24 cellular contexts compared by ENCODE assay signal in genomic region chr12:12207746-12208145, GRCh38. TPM values are rescaled to one million over a fixed set of nuclear protein-coding genes. Genes with fewer than 3 reads are reported as not detected.
DNase-seq lines count a peak whose midpoint lies in the region; ATAC-seq and TF ChIP-seq lines count a peak whose summit lies in the region.
"Had no signal": no experiment of that assay in that cellular context is flagged by ENCODE, and none has a peak within 500 bp of the region (broad histone marks: within the 10 kb centered on the region; RNA-seq: fewer than 3 reads in every experiment).

No MANE protein-coding gene starts in this region.

- peaks cover 4% of the 10 kb centered on the region for H3K27me3 Mint-ChIP-seq in T-helper 17 cell

- H3K4me3 ChIP-seq in fibroblast of villous mesenchyme (ENCODE audit: low read depth, low read length): no peak overlapping the region
- H3K4me3 ChIP-seq: GM23248, PC-9 had no signal

- ATAC-seq in HG02981 (IDR thresholded peaks at IDR 0.05; ENCODE audit: unreplicated experiment) (no peak), T-helper 17 cell (no peak), SK-N-SH treated with all-trans-retinoic acid at 6 μM for 48 hours (no peak)

- H3K27ac Mint-ChIP-seq in T-helper 17 cell: no peak overlapping the region
- H3K27ac Mint-ChIP-seq: H9 had no signal

- peaks cover under 1% of the 10 kb centered on the region for H3K36me3 Mint-ChIP-seq in T-helper 17 cell (ENCODE audit: low read depth)

- peak; percentile 28 for DNase-seq in Caki2 (ENCODE audit: low read depth)
- peak; percentile 76 for DNase-seq in amniotic epithelial cell (ENCODE audit: low read depth)
- peak; percentile 66 for DNase-seq in fibroblast of villous mesenchyme (ENCODE audit: low read depth)
- peak; percentile 6 for DNase-seq in myocyte (ENCODE audit: low read depth)
- DNase-seq in T-helper 17 cell: no peak
- DNase-seq in NCI-H2196 (lab: John Stamatoyannopoulos, UW; ENCODE audit: unreplicated experiment): no peak
- DNase-seq: 8988T; CD8-positive, alpha-beta memory T cell; GM23248; H9; Kasumi-1; MM.1S; NCI-H1092; NCI-H1436; NCI-H1930; NCI-H226; NCI-H510A treated with DMSO at 0.1 percent for 48 hours; NCI-H748 treated with DMSO at 0.1 percent for 48 hours; PC-9; RPMI8226; SHP77; SW 1271 had no signal

- no peak overlapping the region for H3K4me3 Mint-ChIP-seq in T-helper 17 cell
- H3K4me3 Mint-ChIP-seq: CD8-positive, alpha-beta memory T cell; H9 had no signal

- no peak for TF ChIP-seq CTCF in fibroblast of villous mesenchyme (IDR thresholded peaks at IDR 0.05; ENCODE audit: insufficient read depth, low read depth, low read length)

- H3K4me1 Mint-ChIP-seq in T-helper 17 cell: peaks cover 13% of the 10 kb centered on the region

- H3K9me3 ChIP-seq in T-helper 17 cell (ENCODE audit: control insufficient read depth, low read length, poor library complexity, severe bottlenecking): no peaks in the 10 kb centered on the region

- in situ Hi-C loops in Caki2 (cut with HindIII; ENCODE audit: low pct_unique_long_range_greater_than_20kb, low sequenced_read_pairs): no loop called here

TF ChIP-seq in SK-N-SH treated with all-trans-retinoic acid at 6 μM for 48 hours, 23 proteins besides CTCF, POLR2A, EP300 and RAD21:
- TF ChIP-seq OSR1 (CRISPR knock-in tag; IDR thresholded peaks at IDR 0.05): no peak
- TF ChIP-seq TOX (CRISPR knock-in tag; IDR thresholded peaks at IDR 0.05; ENCODE audit: borderline replicate concordance): no peak
- no peak for TF ChIP-seq ZNF8 (CRISPR knock-in tag; IDR thresholded peaks at IDR 0.05)
- no peak for TF ChIP-seq POU6F1 (CRISPR knock-in tag; IDR thresholded peaks at IDR 0.05; ENCODE audit: borderline replicate concordance, low read depth)
- TF ChIP-seq CREB5 (CRISPR knock-in tag; IDR thresholded peaks at IDR 0.05; ENCODE audit: low read depth): no peak
- TF ChIP-seq BACH2 (CRISPR knock-in tag; IDR thresholded peaks at IDR 0.05; ENCODE audit: borderline replicate concordance): no peak
- TF ChIP-seq RARB (CRISPR knock-in tag; IDR thresholded peaks at IDR 0.05): no peak
- no peak for TF ChIP-seq ISL1 (CRISPR knock-in tag; IDR thresholded peaks at IDR 0.05)
- no peak for TF ChIP-seq TSHZ2 (CRISPR knock-in tag; IDR thresholded peaks at IDR 0.05)

RNA-seq across cellular contexts. Expression of gene LRP6, which starts 59.1 kb away (rescaled TPM):
- total RNA-seq in Caki2 (2014; rRNA removed; shearing (Covaris generic); ENCODE audit: low replicate concordance): 23.3 and 27.7 TPM in 2 replicates
- 50.1 and 50.3 TPM in 2 replicates for total RNA-seq in fibroblast of villous mesenchyme
- total RNA-seq in myocyte: 21.6 and 22.7 TPM in 2 replicates
- 9.2 TPM for polyA plus RNA-seq in myocyte (2012)
- 1 to 10 TPM; 1.8 to 2.0 TPM for total RNA-seq in T-helper 17 cell

Comparison
In these comparisons a context has a peak if more than half of its experiments do, and no peak if none do; other contexts are left out.
1. DNase-seq: peak in Caki2 (single experiment), amniotic epithelial cell (single experiment), fibroblast of villous mesenchyme (single experiment) and myocyte (single experiment); none in T-helper 17 cell (0 of 3) and NCI-H2196 (single experiment).